In genomic region chr12:68932123-68932700, GRCh38 we compare ENCODE assay signal across 9 cellular contexts. TPM values are rescaled to one million over a fixed set of nuclear protein-coding genes. Genes with fewer than 3 reads are reported as not detected.
DNase-seq lines count a peak whose midpoint lies in the region; ATAC-seq, FAIRE-seq and TF ChIP-seq lines count a peak whose summit lies in the region.
"Had no signal": no experiment of that assay in that cellular context is flagged by ENCODE, and none has a peak within 500 bp of the region (broad histone marks: within the 10 kb centered on the region; RNA-seq: fewer than 3 reads in every experiment).

No MANE protein-coding gene starts in this region.

- POLR2A ChIA-PET in Panc1 (lab: Charles Lee) = no interaction called here

- no peak overlapping the region for H3K9ac ChIP-seq in endocrine pancreas (ENCODE audit: control insufficient read depth, insufficient read depth, low read length)
- peak overlapping the region; percentile 11 for H3K9ac ChIP-seq in mucosa of stomach (ENCODE audit: low read length)

- H3K4me3 ChIP-seq in Panc1 (ENCODE audit: low read depth in 2 of 2, low read length in 2 of 2) = peak overlapping the region; percentile 60
- H3K4me3 ChIP-seq in endocrine pancreas (ENCODE audit: control insufficient read depth, insufficient read depth, low read length) = peak overlapping the region; percentile 89
- peak overlapping the region; percentile 27 for H3K4me3 ChIP-seq in mucosa of stomach (ENCODE audit: low read length)

- DNase-seq in activated T-cell treated with anti-CD3 and anti-CD28 coated beads for 1 hour (ENCODE audit: low read depth) (peak; percentile 0), Panc1 (ENCODE audit: low read depth, low spot score) (no peak), iPS-NIHi11 (ENCODE audit: low spot score) (no peak), D721Med (ENCODE audit: insufficient read length, low spot score) (no peak)
- no peak for DNase-seq in activated T-cell treated with anti-CD3 and anti-CD28 coated beads, Interleukin-2, amount 50 U/mL, for 48 hours

- intact Hi-C loops in Panc1 (cut with micrococcal nuclease; ENCODE audit: unreplicated experiment) = no loop called here

- CTCF ChIA-PET in Panc1 (lab: Charles Lee) = no interaction called here

- H3K27me3 ChIP-seq in Panc1 (ENCODE audit: control insufficient read depth, insufficient read depth, low read length) = no peaks in the 10 kb centered on the region
- no peaks in the 10 kb centered on the region for H3K27me3 ChIP-seq in endocrine pancreas (ENCODE audit: control insufficient read depth, insufficient read depth, low read length)
- H3K27me3 ChIP-seq in mucosa of stomach (ENCODE audit: control insufficient read depth, insufficient read depth, low read length) = peaks cover 11% of the 10 kb centered on the region

- no peak for TF ChIP-seq CTCF in Panc1 (IDR thresholded peaks at IDR 0.05)
- TF ChIP-seq CTCF in D721Med (IDR thresholded peaks at IDR 0.05; ENCODE audit: insufficient read depth, missing control alignments) = no peak

- in situ Hi-C loops in Panc1 (cut with HindIII; ENCODE audit: low pct_unique_long_range_greater_than_20kb, low sequenced_read_pairs) = no loop called here

- no peaks in the 10 kb centered on the region for H3K4me1 ChIP-seq in Panc1 (ENCODE audit: control insufficient read depth, insufficient read depth, low read length)
- peaks cover 6% of the 10 kb centered on the region for H3K4me1 ChIP-seq in endocrine pancreas (ENCODE audit: control insufficient read depth, insufficient read depth, low read length)
- peaks cover 9% of the 10 kb centered on the region for H3K4me1 ChIP-seq in mucosa of stomach (ENCODE audit: control insufficient read depth, insufficient read depth, low read length)

- H3K36me3 ChIP-seq in Panc1 (ENCODE audit: control insufficient read depth, insufficient read depth, low read length) (no peaks in the 10 kb centered on the region), endocrine pancreas (ENCODE audit: control insufficient read depth, insufficient read depth, low read length) (no peaks in the 10 kb centered on the region), mucosa of stomach (ENCODE audit: control insufficient read depth, insufficient read depth, low read length) (no peaks in the 10 kb centered on the region)

- BruUV-seq in Panc1 (replicated peaks; lab: Mats Ljungman, UMichigan) = no TSS peak

- peak overlapping the region; percentile 29 for H3K27ac ChIP-seq in Panc1 (ENCODE audit: low read length)

- no peaks in the 10 kb centered on the region for H3K9me3 ChIP-seq in Panc1 (ENCODE audit: control insufficient read depth, insufficient read depth, low read depth, low read length)
- H3K9me3 ChIP-seq in endocrine pancreas (ENCODE audit: control insufficient read depth, low read length) = no peaks in the 10 kb centered on the region
- H3K9me3 ChIP-seq in mucosa of stomach (ENCODE audit: control insufficient read depth, low read length) = no peaks in the 10 kb centered on the region

- ATAC-seq in HG02884 (IDR thresholded peaks at IDR 0.05; ENCODE audit: unreplicated experiment) = peak; percentile 41
- ATAC-seq in Panc1 = peak; percentile 68

- no peak for FAIRE-seq in D721Med (lab: Jason Lieb, UNC)
- FAIRE-seq: G401.6 had no signal

RNA-seq across cellular contexts. Expression of gene CPM, which starts 0.8 kb away (rescaled TPM):
- total RNA-seq in Panc1 (2021; ENCODE audit: unreplicated experiment) = 11.2 TPM
- polyA plus RNA-seq in Panc1 (2012; ENCODE audit: insufficient read length) = 2.5 TPM

Comparison
In these comparisons a context has a peak if more than half of its experiments do, and no peak if none do; other contexts are left out.
1. H3K4me3 ChIP-seq: peak in every context shown above with its lines; median percentile 89 in endocrine pancreas; 60 in Panc1; 27 in mucosa of stomach.